In genomic region chr13:32823597-32823996, GRCh38 we compare ENCODE assay signal across 18 cellular contexts.
DNase-seq lines count a peak whose midpoint lies in the region; ATAC-seq and TF ChIP-seq lines count a peak whose summit lies in the region.
"Had no signal": no experiment of that assay in that cellular context is flagged by ENCODE, and none has a peak within 500 bp of the region (broad histone marks: within the 10 kb centered on the region; RNA-seq: fewer than 3 reads in every experiment).

No MANE protein-coding gene starts in this region.

- no peaks in the 10 kb centered on the region for H4K20me1 ChIP-seq in PC-9 (ENCODE audit: insufficient read depth)
- no peaks in the 10 kb centered on the region for H4K20me1 ChIP-seq in hepatocyte (ENCODE audit: insufficient read depth, poor library complexity, severe bottlenecking)

- no TSS peak for BruUV-seq in PC-9 (replicated peaks; lab: Mats Ljungman, UMichigan)

- H3K9me3 ChIP-seq in HEK293 (ENCODE audit: control insufficient read depth, insufficient read depth, low read depth, low read length) (no peaks in the 10 kb centered on the region), PC-9 (ENCODE audit: insufficient read depth, low read depth) (no peaks in the 10 kb centered on the region), hepatocyte (ENCODE audit: low read depth) (no peaks in the 10 kb centered on the region)

- no peaks in the 10 kb centered on the region for H3K36me3 Mint-ChIP-seq in progenitor cell of endocrine pancreas (ENCODE audit: insufficient read depth)
- H3K36me3 Mint-ChIP-seq: CD14-positive monocyte had no signal

- H3K4me1 ChIP-seq in HEK293 (ENCODE audit: control insufficient read depth, insufficient read depth, low read length) (no peaks in the 10 kb centered on the region), PC-9 (replicated peaks; ENCODE audit: insufficient read depth) (peaks cover 30% of the 10 kb centered on the region), hepatocyte (ENCODE audit: insufficient read depth) (peaks cover 6% of the 10 kb centered on the region)

- no peaks in the 10 kb centered on the region for H3K9me3 Mint-ChIP-seq in progenitor cell of endocrine pancreas (ENCODE audit: low read depth)

- H3K36me3 ChIP-seq in HEK293 (ENCODE audit: control insufficient read depth in 2 of 2, insufficient read depth in 1 of 2, low read length in 2 of 2) (no peaks in the 10 kb centered on the region), PC-9 (ENCODE audit: low read depth) (no peaks in the 10 kb centered on the region), hepatocyte (replicated peaks; ENCODE audit: insufficient read depth, low read depth) (no peaks in the 10 kb centered on the region)

- no peak for TF ChIP-seq CTCF in HEK293 (tag by site-specific recombination; IDR thresholded peaks at IDR 0.05)
- TF ChIP-seq CTCF in PC-9 (conservative IDR thresholded peaks at IDR 0.05): no peak
- TF ChIP-seq CTCF in hepatocyte (IDR thresholded peaks at IDR 0.05; ENCODE audit: poor library complexity): no peak
- TF ChIP-seq CTCF in progenitor cell of endocrine pancreas (IDR thresholded peaks at IDR 0.05; ENCODE audit: unreplicated experiment): no peak
- no peak for TF ChIP-seq CTCF in dorsolateral prefrontal cortex (IDR thresholded peaks at IDR 0.05 in 54 of 56, conservative IDR thresholded peaks at IDR 0.05 in 2 of 56; ENCODE audit: low read depth in 1 of 56, partially characterized antibody in 56 of 56)

- H3K27me3 ChIP-seq in PC-9 (ENCODE audit: insufficient read depth, low read depth) (no peaks in the 10 kb centered on the region), hepatocyte (no peaks in the 10 kb centered on the region), dorsolateral prefrontal cortex (no peaks in the 10 kb centered on the region)

- no peak overlapping the region for H3K27ac ChIP-seq in HEK293 (ENCODE audit: extremely low read depth, low read depth, low read length)
- peak overlapping the region; percentile 91; the same call in 1 of the 2 replicates for H3K27ac ChIP-seq in PC-9
- peak overlapping the region; percentile 79 for H3K27ac ChIP-seq in hepatocyte
- no peak overlapping the region for H3K27ac ChIP-seq in dorsolateral prefrontal cortex
- H3K27ac ChIP-seq: KMS-11 had no signal

- peaks cover 10% of the 10 kb centered on the region for H3K4me1 Mint-ChIP-seq in progenitor cell of endocrine pancreas (ENCODE audit: low read depth)
- H3K4me1 Mint-ChIP-seq: CD14-positive monocyte had no signal

- no peaks in the 10 kb centered on the region for H3K27me3 Mint-ChIP-seq in progenitor cell of endocrine pancreas

- POLR2A ChIA-PET in HEK293 (lab: Yijun Ruan, JAX): no interaction called here
- POLR2A ChIA-PET in PC-9 (lab: Charles Lee; ENCODE audit: unreplicated experiment): no interaction called here

- no peaks in the 10 kb centered on the region for H3K9me2 ChIP-seq in PC-9 (ENCODE audit: insufficient read depth)
- no peaks in the 10 kb centered on the region for H3K9me2 ChIP-seq in hepatocyte (replicated peaks; ENCODE audit: insufficient read depth)

- H2AFZ ChIP-seq in PC-9: no peak overlapping the region
- no peak overlapping the region for H2AFZ ChIP-seq in hepatocyte

- H3K4me3 Mint-ChIP-seq in progenitor cell of endocrine pancreas (ENCODE audit: low read depth): no peak overlapping the region
- H3K4me3 Mint-ChIP-seq: CD14-positive monocyte had no signal

- H3K4me2 ChIP-seq in PC-9: no peak overlapping the region
- H3K4me2 ChIP-seq in hepatocyte: no peak overlapping the region
- H3K4me2 ChIP-seq: KMS-11 had no signal

- no peak overlapping the region for H3K4me3 ChIP-seq in HEK293 (ENCODE audit: low read depth, low read length)
- H3K4me3 ChIP-seq in PC-9: no peak overlapping the region
- H3K4me3 ChIP-seq in hepatocyte: no peak overlapping the region
- no peak overlapping the region for H3K4me3 ChIP-seq in dorsolateral prefrontal cortex

- H3K27ac Mint-ChIP-seq in progenitor cell of endocrine pancreas: peak overlapping the region; percentile 1
- H3K27ac Mint-ChIP-seq: CD14-positive monocyte had no signal

- CTCF ChIA-PET in HEK293 (lab: Yijun Ruan, JAX): no interaction called here
- CTCF ChIA-PET in PC-9 (lab: Charles Lee): no interaction called here

- DNase-seq in PC-9 (no peak), hepatocyte (ENCODE audit: low spot score) (no peak), progenitor cell of endocrine pancreas (ENCODE audit: low spot score, unreplicated experiment) (no peak), AG08395 (ENCODE audit: low spot score) (no peak), NCI-H748 treated with DMSO at 0.1 percent for 48 hours (lab: John Stamatoyannopoulos, UW) (no peak), dorsolateral prefrontal cortex (no peak)
- DNase-seq: ACHN, DMS 273 treated with DMSO at 0.1 percent for 48 hours, GF-D8, GOT3, MV-4-11, NCI-H510A treated with DMSO at 0.1 percent for 48 hours, NCI-H82, OCI-M1 had no signal

- intact Hi-C loops in PC-9 (cut with micrococcal nuclease; ENCODE audit: unreplicated experiment): no loop called here
- intact Hi-C loops in dorsolateral prefrontal cortex (cut with DNase I): no loop called here

- no peak for ATAC-seq in HG03025 (IDR thresholded peaks at IDR 0.05; ENCODE audit: low FRiP score, unreplicated experiment)

- WGBS in hepatocyte (ENCODE audit: low lambda C conversion rate, missing lambda C conversion rate): 89% methylated on average over 5 of the region's 5 CpGs

- H3K79me2 ChIP-seq in PC-9 (ENCODE audit: low read depth) (no peaks in the 10 kb centered on the region), hepatocyte (no peaks in the 10 kb centered on the region)

- peaks cover 28% of the 10 kb centered on the region for H3F3A ChIP-seq in PC-9 (ENCODE audit: insufficient read depth, low read depth)

TF ChIP-seq in HEK293, 187 proteins besides CTCF, POLR2A, EP300 and RAD21:
- TF ChIP-seq ZSCAN4 (tag by site-specific recombination; IDR thresholded peaks at IDR 0.05) (peak; percentile 96), ZNF114 (tag by site-specific recombination; IDR thresholded peaks at IDR 0.05) (no peak)

Comparison
In these comparisons a context has a peak if more than half of its experiments do, and no peak if none do; other contexts are left out.
1. H3K27ac ChIP-seq: peak in PC-9 (single experiment) and hepatocyte (single experiment); none in HEK293 (single experiment) and dorsolateral prefrontal cortex (0 of 59).